ENCODE assay signal across 13 cellular contexts in genomic region chr1:53365405-53366063, GRCh38. TPM values are rescaled to one million over a fixed set of nuclear protein-coding genes. Genes with fewer than 3 reads are reported as not detected.
DNase-seq lines count a peak whose midpoint lies in the region; ATAC-seq and TF ChIP-seq lines count a peak whose summit lies in the region.
"Had no signal": no experiment of that assay in that cellular context is flagged by ENCODE, and none has a peak within 500 bp of the region (broad histone marks: within the 10 kb centered on the region; RNA-seq: fewer than 3 reads in every experiment).

No MANE protein-coding gene starts in this region.

- H3K36me3 Mint-ChIP-seq in dendritic cell treated with granulocyte-macrophage colony-stimulating factor and Interleukin-4, amounts not matched to agents 40 ng/mL and 50 ng/mL, for 4 days (ENCODE audit: low read depth): peaks cover 13% of the 10 kb centered on the region
- H3K36me3 Mint-ChIP-seq: activated naive CD4-positive, alpha-beta T cell treated with anti-CD3 and anti-CD28 coated beads, Interleukin-2, amount 50 U/mL, for 24 hours; CD8-positive, alpha-beta T cell had no signal

- intact Hi-C loops in dendritic cell treated with granulocyte-macrophage colony-stimulating factor and Interleukin-4, amounts not matched to agents 40 ng/mL and 50 ng/mL, for 4 days (cut with micrococcal nuclease): loop anchor here (1.0 kb wide), 1 partner anchor 39 kb away; no protein-coding TSS in a partner anchor
- intact Hi-C loops in spleen (cut with DNase I; ENCODE audit: low total_unique reads): no loop called here

- DNase-seq in NCI-H2227 (lab: John Stamatoyannopoulos, UW; ENCODE audit: unreplicated experiment): peak; percentile 10
- DNase-seq in NCI-H2227 treated with DMSO at 0.1 percent for 48 hours (lab: John Stamatoyannopoulos, UW): no peak
- peak; percentile 28 for DNase-seq in NCI-H187 treated with DMSO at 0.1 percent for 48 hours (lab: John Stamatoyannopoulos, UW)
- peak; percentile 64 for DNase-seq in spleen
- no peak for DNase-seq in activated CD4-positive, alpha-beta T cell treated with anti-CD3 and anti-CD28 coated beads, Interleukin-2, amount 50 U/mL, for 4 hours
- DNase-seq in putamen (ENCODE audit: low spot score): no peak
- DNase-seq: 8988T, NCI-H2029, T1000 had no signal

- H3K4me3 Mint-ChIP-seq in dendritic cell treated with granulocyte-macrophage colony-stimulating factor and Interleukin-4, amounts not matched to agents 40 ng/mL and 50 ng/mL, for 4 days: peak overlapping the region; percentile 50
- H3K4me3 Mint-ChIP-seq: activated naive CD4-positive, alpha-beta T cell treated with anti-CD3 and anti-CD28 coated beads, Interleukin-2, amount 50 U/mL, for 24 hours; CD8-positive, alpha-beta T cell had no signal

- ATAC-seq in HG02884 (IDR thresholded peaks at IDR 0.05; ENCODE audit: unreplicated experiment): no peak
- ATAC-seq: CD8-positive, alpha-beta T cell had no signal

- no peak overlapping the region for H3K27ac ChIP-seq in spleen

- no peaks in the 10 kb centered on the region for H3K27me3 ChIP-seq in spleen (replicated peaks in 1 of 7)

- peaks cover 78% of the 10 kb centered on the region for H3K4me1 Mint-ChIP-seq in dendritic cell treated with granulocyte-macrophage colony-stimulating factor and Interleukin-4, amounts not matched to agents 40 ng/mL and 50 ng/mL, for 4 days (ENCODE audit: low read depth)

- no peaks in the 10 kb centered on the region for H3K9me3 Mint-ChIP-seq in dendritic cell treated with granulocyte-macrophage colony-stimulating factor and Interleukin-4, amounts not matched to agents 40 ng/mL and 50 ng/mL, for 4 days
- H3K9me3 Mint-ChIP-seq: activated naive CD4-positive, alpha-beta T cell treated with anti-CD3 and anti-CD28 coated beads, Interleukin-2, amount 50 U/mL, for 24 hours; CD8-positive, alpha-beta T cell had no signal

- peak overlapping the region; percentile 93 for H3K27ac Mint-ChIP-seq in dendritic cell treated with granulocyte-macrophage colony-stimulating factor and Interleukin-4, amounts not matched to agents 40 ng/mL and 50 ng/mL, for 4 days
- H3K27ac Mint-ChIP-seq: activated naive CD4-positive, alpha-beta T cell treated with anti-CD3 and anti-CD28 coated beads, Interleukin-2, amount 50 U/mL, for 24 hours; CD8-positive, alpha-beta T cell had no signal

- peaks cover 4 to 39% (median 28%) of the 10 kb centered on the region in 6 donors for H3K4me1 ChIP-seq in spleen

- H3K27me3 Mint-ChIP-seq in dendritic cell treated with granulocyte-macrophage colony-stimulating factor and Interleukin-4, amounts not matched to agents 40 ng/mL and 50 ng/mL, for 4 days: no peaks in the 10 kb centered on the region
- H3K27me3 Mint-ChIP-seq: activated naive CD4-positive, alpha-beta T cell treated with anti-CD3 and anti-CD28 coated beads, Interleukin-2, amount 50 U/mL, for 24 hours had no signal

- no peaks in the 10 kb centered on the region for H3K36me3 ChIP-seq in spleen

- no peak for TF ChIP-seq CTCF in spleen (IDR thresholded peaks at IDR 0.05 in 8 of 11, conservative IDR thresholded peaks at IDR 0.05 in 3 of 11)

- no peaks in the 10 kb centered on the region for H3K9me3 ChIP-seq in spleen

- 52 to 60% (median 55%) methylated on average over 12 of the region's 12 CpGs for WGBS in spleen, 5 donors

- H3K4me3 ChIP-seq in spleen: no peak overlapping the region

- TF ChIP-seq POLR2A in spleen (IDR thresholded peaks at IDR 0.05): no peak

RNA-seq across cellular contexts. Expression of gene LRP8, which starts 37.7 kb away (rescaled TPM):
- 10 to 100 TPM in 1 of 7 donors, 1 to 10 TPM in 6; 4.0 to 14.4 (median 8.0) TPM for total RNA-seq in spleen
- 1 to 10 TPM; 1.7 to 2.4 (median 2.0) TPM for polyA plus RNA-seq in spleen

Comparison
In these comparisons a context has a peak if more than half of its experiments do, and no peak if none do; other contexts are left out.
1. DNase-seq: peak in NCI-H2227 (single experiment), NCI-H187 treated with DMSO at 0.1 percent for 48 hours (single experiment) and spleen (single experiment); none in NCI-H2227 treated with DMSO at 0.1 percent for 48 hours (single experiment), activated CD4-positive, alpha-beta T cell treated with anti-CD3 and anti-CD28 coated beads, Interleukin-2, amount 50 U/mL, for 4 hours (0 of 2) and putamen (single experiment).